1 cellular context compared by ENCODE assay signal in the genomic region with DNA sequence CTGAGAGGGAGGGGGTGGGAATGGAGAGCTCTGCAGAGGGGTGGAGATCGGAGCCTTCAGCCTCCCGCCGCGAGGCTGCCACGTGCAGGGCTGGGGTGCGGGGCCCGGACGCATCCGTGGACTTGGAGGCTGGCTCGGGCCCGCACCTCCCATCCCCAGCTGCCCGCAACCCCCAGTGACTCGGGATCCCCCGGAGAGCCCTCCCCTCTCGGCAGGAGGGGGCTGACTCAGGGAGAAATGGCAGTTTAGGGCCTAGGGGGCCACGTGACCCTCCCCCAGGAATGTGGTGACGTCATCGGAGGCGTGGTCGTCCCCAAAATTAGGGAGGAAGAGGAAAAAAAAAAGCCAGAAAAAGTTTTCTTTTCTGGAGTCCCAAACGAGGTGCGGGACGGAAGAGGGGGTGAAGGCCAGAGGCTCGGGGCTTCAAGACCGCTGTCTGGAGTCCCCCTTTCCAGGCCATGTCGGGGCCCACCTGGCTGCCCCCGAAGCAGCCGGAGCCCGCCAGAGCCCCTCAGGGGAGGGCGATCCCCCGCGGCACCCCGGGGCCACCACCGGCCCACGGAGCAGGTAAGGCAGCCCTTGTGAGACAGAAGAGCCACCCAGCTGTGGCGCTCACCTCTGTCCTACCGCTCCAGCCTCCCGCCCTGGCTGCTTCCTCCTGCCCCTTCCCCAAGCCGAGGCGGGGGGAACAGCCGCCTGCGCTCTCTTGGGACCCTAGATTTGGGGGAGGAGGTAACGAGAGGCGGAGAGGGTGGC.
A peak's percentile ranks its signal among the peaks of the same experiment; 100 is the strongest.
TF ChIP-seq lines count a peak whose summit lies in the region.

Gene TRIP6 (plus strand): TSS at position 348 of the 756 bp plus-strand sequence. CDS start 111 bp downstream, at position 459.

TF ChIP-seq in K562, 482 proteins besides CTCF, POLR2A, EP300 and RAD21 (continued from another document):
- TF ChIP-seq, protein P1, sequence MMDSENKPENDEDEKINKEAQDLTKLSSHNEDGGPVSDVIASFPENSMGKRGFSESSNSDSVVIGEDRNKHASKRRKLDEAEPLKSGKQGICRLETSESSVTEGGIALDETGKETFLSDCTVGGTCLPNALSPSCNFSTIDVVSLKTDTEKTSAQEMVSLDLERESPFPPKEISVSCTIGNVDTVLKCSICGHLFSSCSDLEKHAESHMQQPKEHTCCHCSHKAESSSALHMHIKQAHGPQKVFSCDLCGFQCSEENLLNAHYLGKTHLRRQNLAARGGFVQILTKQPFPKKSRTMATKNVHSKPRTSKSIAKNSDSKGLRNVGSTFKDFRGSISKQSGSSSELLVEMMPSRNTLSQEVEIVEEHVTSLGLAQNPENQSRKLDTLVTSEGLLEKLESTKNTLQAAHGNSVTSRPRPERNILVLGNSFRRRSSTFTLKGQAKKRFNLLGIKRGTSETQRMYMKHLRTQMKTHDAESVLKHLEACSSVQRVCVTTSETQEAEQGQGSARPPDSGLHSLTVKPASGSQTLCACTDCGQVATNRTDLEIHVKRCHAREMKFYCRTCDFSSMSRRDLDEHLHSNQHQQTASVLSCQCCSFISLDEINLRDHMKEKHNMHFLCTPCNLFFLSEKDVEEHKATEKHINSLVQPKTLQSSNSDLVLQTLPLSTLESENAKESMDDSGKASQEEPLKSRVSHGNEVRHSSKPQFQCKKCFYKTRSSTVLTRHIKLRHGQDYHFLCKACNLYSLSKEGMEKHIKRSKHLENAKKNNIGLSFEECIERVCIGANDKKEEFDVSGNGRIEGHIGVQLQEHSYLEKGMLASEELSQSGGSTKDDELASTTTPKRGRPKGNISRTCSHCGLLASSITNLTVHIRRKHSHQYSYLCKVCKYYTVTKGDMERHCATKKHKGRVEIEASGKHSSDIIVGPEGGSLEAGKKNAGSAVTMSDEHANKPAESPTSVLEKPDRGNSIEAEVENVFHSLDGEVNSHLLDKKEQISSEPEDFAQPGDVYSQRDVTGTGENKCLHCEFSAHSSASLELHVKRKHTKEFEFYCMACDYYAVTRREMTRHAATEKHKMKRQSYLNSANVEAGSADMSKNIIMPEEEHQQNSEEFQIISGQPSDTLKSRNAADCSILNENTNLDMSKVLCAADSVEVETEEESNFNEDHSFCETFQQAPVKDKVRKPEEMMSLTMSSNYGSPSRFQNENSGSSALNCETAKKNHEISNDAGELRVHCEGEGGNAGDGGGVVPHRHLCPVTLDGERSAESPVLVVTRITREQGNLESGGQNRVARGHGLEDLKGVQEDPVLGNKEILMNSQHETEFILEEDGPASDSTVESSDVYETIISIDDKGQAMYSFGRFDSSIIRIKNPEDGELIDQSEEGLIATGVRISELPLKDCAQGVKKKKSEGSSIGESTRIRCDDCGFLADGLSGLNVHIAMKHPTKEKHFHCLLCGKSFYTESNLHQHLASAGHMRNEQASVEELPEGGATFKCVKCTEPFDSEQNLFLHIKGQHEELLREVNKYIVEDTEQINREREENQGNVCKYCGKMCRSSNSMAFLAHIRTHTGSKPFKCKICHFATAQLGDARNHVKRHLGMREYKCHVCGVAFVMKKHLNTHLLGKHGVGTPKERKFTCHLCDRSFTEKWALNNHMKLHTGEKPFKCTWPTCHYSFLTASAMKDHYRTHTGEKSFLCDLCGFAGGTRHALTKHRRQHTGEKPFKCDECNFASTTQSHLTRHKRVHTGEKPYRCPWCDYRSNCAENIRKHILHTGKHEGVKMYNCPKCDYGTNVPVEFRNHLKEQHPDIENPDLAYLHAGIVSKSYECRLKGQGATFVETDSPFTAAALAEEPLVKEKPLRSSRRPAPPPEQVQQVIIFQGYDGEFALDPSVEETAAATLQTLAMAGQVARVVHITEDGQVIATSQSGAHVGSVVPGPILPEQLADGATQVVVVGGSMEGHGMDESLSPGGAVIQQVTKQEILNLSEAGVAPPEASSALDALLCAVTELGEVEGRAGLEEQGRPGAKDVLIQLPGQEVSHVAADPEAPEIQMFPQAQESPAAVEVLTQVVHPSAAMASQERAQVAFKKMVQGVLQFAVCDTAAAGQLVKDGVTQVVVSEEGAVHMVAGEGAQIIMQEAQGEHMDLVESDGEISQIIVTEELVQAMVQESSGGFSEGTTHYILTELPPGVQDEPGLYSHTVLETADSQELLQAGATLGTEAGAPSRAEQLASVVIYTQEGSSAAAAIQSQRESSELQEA (IDR thresholded peaks at IDR 0.05; ENCODE audit: low read depth), result no peak
- TF ChIP-seq BMI1 (IDR thresholded peaks at IDR 0.05; ENCODE audit: low read length), result no peak
- peak; percentile 82 for TF ChIP-seq BRD4 (IDR thresholded peaks at IDR 0.05)
- TF ChIP-seq LCOR (CRISPR knock-in tag; IDR thresholded peaks at IDR 0.05), result peak; percentile 100
- TF ChIP-seq RAD51 (IDR thresholded peaks at IDR 0.05; ENCODE audit: borderline replicate concordance, low read depth), result peak; percentile 98
- no peak for TF ChIP-seq GTF2F1 (IDR thresholded peaks at IDR 0.05; ENCODE audit: low read depth, low read length)
